12 cellular contexts compared by ENCODE assay signal in the genomic region with DNA sequence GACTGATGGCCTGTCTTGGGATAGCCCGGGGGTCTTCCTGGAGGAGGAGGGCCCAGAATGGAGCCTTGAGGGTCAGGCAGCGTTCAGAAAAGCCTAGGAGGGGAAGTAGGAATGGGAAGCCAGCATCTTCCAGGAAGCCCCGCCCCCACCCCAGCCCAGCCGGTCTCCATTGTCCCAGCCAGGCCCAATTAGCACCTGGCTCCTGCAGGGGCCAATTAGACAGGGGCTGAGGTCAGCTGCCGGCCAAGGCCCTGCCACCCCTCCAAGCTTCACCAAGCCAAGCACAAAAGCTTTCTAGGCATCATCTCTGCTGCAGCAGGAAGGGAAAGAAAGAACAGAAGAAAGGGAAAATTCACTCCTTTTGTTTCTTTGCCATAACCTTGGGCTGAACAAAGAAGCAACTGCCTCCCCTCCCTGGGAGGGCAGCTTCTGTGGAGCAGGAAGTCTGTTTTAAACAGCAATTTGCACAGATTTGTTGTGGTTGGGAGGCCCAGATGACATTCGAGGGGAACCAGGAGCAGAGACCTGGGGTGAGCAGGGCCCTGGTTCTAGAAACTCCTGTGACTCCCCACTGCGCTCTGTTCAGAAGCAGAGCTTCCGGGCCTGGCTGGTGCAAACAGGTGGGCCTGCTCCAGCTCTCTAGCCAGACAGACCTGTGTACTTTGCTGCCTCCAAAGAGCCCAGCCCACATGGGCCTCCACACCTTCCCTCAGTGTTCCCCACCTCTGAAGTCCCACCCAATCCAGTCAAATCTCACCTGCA. TPM values are rescaled to one million over a fixed set of nuclear protein-coding genes. Genes with fewer than 3 reads are reported as not detected.
DNase-seq lines count a peak whose midpoint lies in the region; ATAC-seq and TF ChIP-seq lines count a peak whose summit lies in the region.
"Had no signal": no experiment of that assay in that cellular context is flagged by ENCODE, and none has a peak within 500 bp of the region (broad histone marks: within the 10 kb centered on the region; RNA-seq: fewer than 3 reads in every experiment).

No MANE protein-coding gene starts in this region.

- 57 to 95% methylated on average over 2 to 6 of the region's 8 CpGs for WGBS in mesodermal cell (ENCODE audit: insufficient coverage in 2 of 2), 2 experiments

- H3K4me3 Mint-ChIP-seq in WTC11 = no peak overlapping the region
- no peak overlapping the region for H3K4me3 Mint-ChIP-seq in CD14-positive monocyte
- H3K4me3 Mint-ChIP-seq: stimulated activated memory B cell treated with anti-CD40 and anti-IgM and Interleukin-4, amounts not matched to agents 10 μg/mL and 1 μg/mL and 100 μg/mL, for 72 hours had no signal

- no peaks in the 10 kb centered on the region for H3K9me3 ChIP-seq in mesodermal cell (ENCODE audit: control insufficient read depth, low read length)

- peaks cover 4% of the 10 kb centered on the region for H3K27me3 ChIP-seq in foreskin keratinocyte

- no peak overlapping the region for H3K4me3 ChIP-seq in Jurkat, Clone E6-1 (ENCODE audit: low read length)
- no peak overlapping the region for H3K4me3 ChIP-seq in mesodermal cell (ENCODE audit: extremely low read depth, insufficient read depth, low read length, poor library complexity, severe bottlenecking)

- peak overlapping the region; percentile 24 for H3K27ac ChIP-seq in mesodermal cell (ENCODE audit: low read depth, low read length, severe bottlenecking)
- H3K27ac ChIP-seq in foreskin keratinocyte = no peak overlapping the region
- H3K27ac ChIP-seq: HL-60 had no signal

- H3K4me1 Mint-ChIP-seq in WTC11 (peaks cover 41% of the 10 kb centered on the region), CD14-positive monocyte (peaks cover 8% of the 10 kb centered on the region)

- TF ChIP-seq CTCF in WTC11 (IDR thresholded peaks at IDR 0.05) (no peak), CD14-positive monocyte (IDR thresholded peaks at IDR 0.05) (no peak), foreskin keratinocyte (conservative IDR thresholded peaks at IDR 0.05) (no peak)

- H3K27me3 Mint-ChIP-seq in WTC11 (ENCODE audit: low read depth) (no peaks in the 10 kb centered on the region; the same call in 1 of the 2 replicates), CD14-positive monocyte (ENCODE audit: low read depth in 3 of 3) (peaks cover 2 to 17% (median 3%) of the 10 kb centered on the region in 3 donors)

- H3K4me1 ChIP-seq in mesodermal cell (ENCODE audit: control insufficient read depth, insufficient read depth, low read length, poor library complexity, severe bottlenecking) (peaks cover 32% of the 10 kb centered on the region), foreskin keratinocyte (no peaks in the 10 kb centered on the region)

- intact Hi-C loops in CD14-positive monocyte (cut with micrococcal nuclease) = loop anchor here (5.0 to 10.0 kb wide), 3 partner anchors 192 to 347 kb away; no protein-coding TSS in a partner anchor

- CTCF ChIA-PET in WTC11 (lab: Charles Lee) = interaction anchor here (0.6 to 17.1 kb wide), 28 partner anchors 8 to 394 kb away, joined by 3 to 347 read pairs (median 4); partner anchors contain the start of genes ISLR2, LOXL1 and STRA6

- no peak overlapping the region for H3K27ac Mint-ChIP-seq in WTC11
- no peak overlapping the region for H3K27ac Mint-ChIP-seq in CD14-positive monocyte
- H3K27ac Mint-ChIP-seq: stimulated activated memory B cell treated with anti-CD40 and anti-IgM and Interleukin-4, amounts not matched to agents 10 μg/mL and 1 μg/mL and 100 μg/mL, for 72 hours had no signal

- H3K9me3 Mint-ChIP-seq in WTC11 = no peaks in the 10 kb centered on the region
- H3K9me3 Mint-ChIP-seq in CD14-positive monocyte = no peaks in the 10 kb centered on the region
- H3K9me3 Mint-ChIP-seq: stimulated activated memory B cell treated with anti-CD40 and anti-IgM and Interleukin-4, amounts not matched to agents 10 μg/mL and 1 μg/mL and 100 μg/mL, for 72 hours had no signal

- POLR2A ChIA-PET in WTC11 (lab: Charles Lee) = interaction anchor here (0.7 to 1.2 kb wide), 2 partner anchors 86 to 106 kb away, joined by 3 to 4 read pairs; no protein-coding TSS in a partner anchor

- ATAC-seq in WTC11 (peak; percentile 81), foreskin keratinocyte (no peak)
- ATAC-seq: stimulated activated memory B cell treated with anti-CD40 and anti-IgM and Interleukin-4, amounts not matched to agents 10 μg/mL and 1 μg/mL and 100 μg/mL, for 72 hours had no signal

- H3K36me3 Mint-ChIP-seq in WTC11 (no peaks in the 10 kb centered on the region), CD14-positive monocyte (no peaks in the 10 kb centered on the region)
- H3K36me3 Mint-ChIP-seq: stimulated activated memory B cell treated with anti-CD40 and anti-IgM and Interleukin-4, amounts not matched to agents 10 μg/mL and 1 μg/mL and 100 μg/mL, for 72 hours had no signal

- H3K36me3 ChIP-seq in mesodermal cell (ENCODE audit: control insufficient read depth, insufficient read depth, low read length) = no peaks in the 10 kb centered on the region

- DNase-seq in Daoy (ENCODE audit: low read depth) (peak; percentile 25), WTC11 (ENCODE audit: low spot score) (peak; percentile 71), CD14-positive monocyte (ENCODE audit: low spot score) (no peak), foreskin keratinocyte (no peak)
- peak; percentile 45 for DNase-seq in Jurkat, Clone E6-1 (ENCODE audit: low read depth, low spot score)
- no peak for DNase-seq in stimulated activated CD4-positive, alpha-beta T cell treated with anti-CD3 and anti-CD28 coated beads, Interleukin-4, amount 100 ng/mL, for 24 hours
- DNase-seq: cerebellar nuclear complex, GOT3, T-helper 1 cell had no signal

TF ChIP-seq in WTC11, 78 proteins besides CTCF, POLR2A, EP300 and RAD21:
- TF ChIP-seq, protein P1, sequence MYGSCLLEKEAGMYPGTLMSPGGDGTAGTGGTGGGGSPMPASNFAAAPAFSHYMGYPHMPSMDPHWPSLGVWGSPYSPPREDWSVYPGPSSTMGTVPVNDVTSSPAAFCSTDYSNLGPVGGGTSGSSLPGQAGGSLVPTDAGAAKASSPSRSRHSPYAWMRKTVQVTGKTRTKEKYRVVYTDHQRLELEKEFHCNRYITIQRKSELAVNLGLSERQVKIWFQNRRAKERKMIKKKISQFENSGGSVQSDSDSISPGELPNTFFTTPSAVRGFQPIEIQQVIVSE (CRISPR knock-in tag; IDR thresholded peaks at IDR 0.05; ENCODE audit: borderline replicate concordance) = no peak
- TF ChIP-seq ETV6 (CRISPR knock-in tag; IDR thresholded peaks at IDR 0.05) (peak; percentile 55; the same call in 1 of the 2 replicates), ZNF532 (CRISPR knock-in tag; IDR thresholded peaks at IDR 0.05; ENCODE audit: borderline replicate concordance) (no peak), CBFB (CRISPR knock-in tag; IDR thresholded peaks at IDR 0.05; ENCODE audit: low read depth) (0 out of 2 replicates have a peak, but pooled peaks have one; percentile 50)
- TF ChIP-seq, protein P2, sequence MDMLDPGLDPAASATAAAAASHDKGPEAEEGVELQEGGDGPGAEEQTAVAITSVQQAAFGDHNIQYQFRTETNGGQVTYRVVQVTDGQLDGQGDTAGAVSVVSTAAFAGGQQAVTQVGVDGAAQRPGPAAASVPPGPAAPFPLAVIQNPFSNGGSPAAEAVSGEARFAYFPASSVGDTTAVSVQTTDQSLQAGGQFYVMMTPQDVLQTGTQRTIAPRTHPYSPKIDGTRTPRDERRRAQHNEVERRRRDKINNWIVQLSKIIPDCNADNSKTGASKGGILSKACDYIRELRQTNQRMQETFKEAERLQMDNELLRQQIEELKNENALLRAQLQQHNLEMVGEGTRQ (CRISPR knock-in tag; IDR thresholded peaks at IDR 0.05) = peak; percentile 53; the same call in 1 of the 2 replicates
TF ChIP-seq in WTC11: peak in this region for 3.

RNA-seq across cellular contexts. Expression of gene CYP11A1, which starts 47.7 kb away (rescaled TPM):
- 0.06 and 0.12 TPM in 2 replicates for total RNA-seq in Daoy (2014; rRNA removed; shearing (Covaris generic))
- polyA plus RNA-seq in Jurkat, Clone E6-1 (2012; ENCODE audit: insufficient read depth, insufficient read length) = not detected
- total RNA-seq in WTC11 (2021) = 3.4 to 4.1 TPM (median 3.8 TPM) in 3 replicates
- 2.9 TPM for polyA plus RNA-seq in mesodermal cell (2013, experiment 1 of 2)
- 3.2 TPM for polyA plus RNA-seq in mesodermal cell (2013, experiment 2 of 2)
- not detected for polyA plus RNA-seq in CD14-positive monocyte
- not detected in 2 replicates for total RNA-seq in foreskin keratinocyte
- 0.04 TPM in 1 of 2 replicates, not detected in the other for polyA plus RNA-seq in foreskin keratinocyte

Comparison
In these comparisons a context has a peak if more than half of its experiments do, and no peak if none do; other contexts are left out.
1. DNase-seq: peak in Daoy (single experiment), Jurkat, Clone E6-1 (single experiment) and WTC11 (single experiment); none in CD14-positive monocyte (single experiment), foreskin keratinocyte (0 of 2) and stimulated activated CD4-positive, alpha-beta T cell treated with anti-CD3 and anti-CD28 coated beads, Interleukin-4, amount 100 ng/mL, for 24 hours (single experiment).